ENCODE assay signal across 32 cellular contexts in the genomic region with DNA sequence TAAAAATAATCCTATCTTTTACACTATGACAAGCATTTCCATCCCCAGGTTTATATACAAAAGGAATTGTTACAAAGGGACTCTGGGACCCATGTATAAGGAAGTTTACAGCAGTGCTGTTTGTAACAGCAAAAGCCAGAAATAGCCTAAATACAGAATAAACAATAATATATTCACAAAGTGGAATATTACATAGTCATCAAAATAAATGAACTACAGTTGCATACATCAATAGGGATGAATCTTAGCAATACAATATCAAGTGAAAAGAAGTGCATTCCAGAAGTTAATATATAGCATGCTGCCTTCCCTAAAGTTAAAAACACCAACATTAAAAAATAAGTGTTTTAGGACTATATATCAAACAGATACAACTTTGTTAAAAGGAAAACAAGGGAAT.
"Had no signal": no experiment of that assay in that cellular context is flagged by ENCODE, and none has a peak within 500 bp of the region (broad histone marks: within the 10 kb centered on the region; RNA-seq: fewer than 3 reads in every experiment).

No MANE protein-coding gene starts in this region.

- H3K9me3 ChIP-seq: body of pancreas had no signal

- H3K27ac ChIP-seq: adrenal gland, body of pancreas, brain microvascular endothelial cell, breast epithelium, VCaP had no signal

- H3K4me1 ChIP-seq: adrenal gland, body of pancreas, breast epithelium had no signal

- H3K36me3 ChIP-seq: adrenal gland, brain microvascular endothelial cell, breast epithelium had no signal

- ATAC-seq: activated CD8-positive, alpha-beta T cell treated with anti-CD3 and anti-CD28 coated beads for 36 hours; activated naive CD4-positive, alpha-beta T cell treated with anti-CD3 and anti-CD28 coated beads, Interleukin-2, amount 50 U/mL, for 72 hours; activated T-cell treated with anti-CD3 and anti-CD28 coated beads, Interleukin-2, amount 50 U/mL, for 4 hours; activated T-cell treated with anti-CD3 and anti-CD28 coated beads, Interleukin-2, amount 50 U/mL, for 72 hours; activated T-helper 17 cell treated with anti-CD3 and anti-CD28 coated beads, Interleukin-2, amount 50 U/mL, for 72 hours; body of pancreas had no signal

- H3K27me3 ChIP-seq: adrenal gland, body of pancreas, brain microvascular endothelial cell, breast epithelium had no signal

- H3K4me3 ChIP-seq: adrenal gland, body of pancreas, breast epithelium had no signal

- DNase-seq: activated B cell treated with CpG ODN at 0.5 μM for 24 hours; activated CD4-positive, alpha-beta memory T cell treated with anti-CD3 and anti-CD28 coated beads for 36 hours; activated CD4-positive, alpha-beta T cell treated with anti-CD3 and anti-CD28 coated beads for 4 hours; activated CD4-positive, alpha-beta T cell treated with anti-CD3 and anti-CD28 coated beads, Interleukin-2, amount 10 ng/mL, durations not matched to agents 24 days and 14 days; activated CD4-positive, alpha-beta T cell treated with anti-CD3 and anti-CD28 coated beads, Interleukin-2, amount 50 U/mL, for 1 hour; activated CD4-positive, alpha-beta T cell treated with anti-CD3 and anti-CD28 coated beads, Interleukin-2, amount 50 U/mL, for 4 hours; activated CD4-positive, CD25-positive, alpha-beta regulatory T cell treated with anti-CD3 and anti-CD28 coated beads, Interleukin-2, amount 50 U/mL, for 72 hours; activated CD8-positive, alpha-beta memory T cell treated with anti-CD3 and anti-CD28 coated beads, Interleukin-2, amount 50 U/mL, for 4 hours; activated CD8-positive, alpha-beta T cell treated with anti-CD3 and anti-CD28 coated beads for 36 hours; activated effector memory CD4-positive, alpha-beta T cell treated with anti-CD3 and anti-CD28 coated beads, Interleukin-2, amount 50 U/mL, for 16 hours; activated gamma-delta T cell treated with Interleukin-2 at 50 U/mL for 16 hours; activated naive CD4-positive, alpha-beta T cell; activated naive CD4-positive, alpha-beta T cell treated with anti-CD3 and anti-CD28 coated beads for 36 hours; activated naive CD4-positive, alpha-beta T cell treated with anti-CD3 and anti-CD28 coated beads, Interleukin-2, amount 50 U/mL, for 16 hours; activated naive CD8-positive, alpha-beta T cell treated with anti-CD3 and anti-CD28 coated beads for 36 hours; activated T-cell treated with anti-CD3 and anti-CD28 coated beads for 4 hours; activated T-cell treated with anti-CD3 and anti-CD28 coated beads, Interleukin-2, amount 50 U/mL, for 1 hour; activated T-cell treated with anti-CD3 and anti-CD28 coated beads, Interleukin-2, amount 50 U/mL, for 4 hours; activated T-cell treated with anti-CD3 and anti-CD28 coated beads, Interleukin-2, amount 50 U/mL, for 72 hours; adrenal gland; amniotic stem cell; aorta; body of pancreas; brain microvascular endothelial cell; central memory CD4-positive, alpha-beta T cell; T-helper 2 cell; T-helper 9 cell had no signal

- FAIRE-seq: astrocyte had no signal
